10 cellular contexts compared by ENCODE assay signal in genomic region chr7:96436880-96437279, GRCh38.
"Had no signal": no experiment of that assay in that cellular context is flagged by ENCODE, and none has a peak within 500 bp of the region (broad histone marks: within the 10 kb centered on the region; RNA-seq: fewer than 3 reads in every experiment).

No MANE protein-coding gene starts in this region.

- DNase-seq: GM23248, GOT3, H7, H9, HCEC 1CT, HFFc6 had no signal

- H3K4me3 ChIP-seq: GM23248, GM23338, HAP-1 had no signal

- H3K27ac ChIP-seq: GM23248 had no signal

- H3K36me3 ChIP-seq: HAP-1 had no signal

- H3K9me3 ChIP-seq: HAP-1 had no signal

- FAIRE-seq: H1, H54 had no signal
